ENCODE assay signal across 8 cellular contexts in genomic region chr20:63572788-63573738, GRCh38. TPM values are rescaled to one million over a fixed set of nuclear protein-coding genes. Genes with fewer than 3 reads are reported as not detected.
DNase-seq lines count a peak whose midpoint lies in the region; ATAC-seq and TF ChIP-seq lines count a peak whose summit lies in the region.

No MANE protein-coding gene starts in this region.

- peak overlapping the region; percentile 80 for H3K9ac ChIP-seq in mammary epithelial cell (ENCODE audit: insufficient read depth, low read length)

- H3K4me2 ChIP-seq in mammary epithelial cell (ENCODE audit: insufficient read depth, low read depth, low read length) = peak overlapping the region; percentile 96

- BruUV-seq in mammary epithelial cell (replicated peaks; lab: Mats Ljungman, UMichigan) = TSS peak; percentile 31

- H3K79me2 ChIP-seq in mammary epithelial cell (ENCODE audit: insufficient read depth, low read length) = peaks cover 7% of the 10 kb centered on the region

- H3K27me3 ChIP-seq in AG04450 (ENCODE audit: control insufficient read depth, insufficient read depth, low read length) = no peaks in the 10 kb centered on the region
- no peaks in the 10 kb centered on the region for H3K27me3 ChIP-seq in mammary epithelial cell (ENCODE audit: insufficient read depth, low read length)

- ATAC-seq in mucosa of descending colon (peak; percentile 2), GM18868 (IDR thresholded peaks at IDR 0.05; ENCODE audit: unreplicated experiment) (no peak), omental fat pad (ENCODE audit: low FRiP score) (no peak)

- H3K27ac ChIP-seq in AG04450 (ENCODE audit: low read depth, low read length) (peak overlapping the region; percentile 21), mammary epithelial cell (ENCODE audit: insufficient read depth, low read depth, low read length) (peak overlapping the region; percentile 62)

- H3K9me3 ChIP-seq in AG04450 (ENCODE audit: control insufficient read depth, insufficient read depth, low read length) (no peaks in the 10 kb centered on the region; the same call in 1 of the 2 replicates), mammary epithelial cell (replicated peaks; ENCODE audit: insufficient read depth, low read length) (no peaks in the 10 kb centered on the region), mucosa of descending colon (no peaks in the 10 kb centered on the region)

- no peaks in the 10 kb centered on the region for H4K20me1 ChIP-seq in mammary epithelial cell (ENCODE audit: insufficient read depth, low read length)

- peak overlapping the region; percentile 80 for H2AFZ ChIP-seq in mammary epithelial cell (ENCODE audit: low read depth, low read length)

- WGBS in mammary epithelial cell (ENCODE audit: low coverage, missing lambda C conversion rate) = 96% methylated on average over 23 of the region's 35 CpGs

- CTCF ChIA-PET in AG04450 (lab: Charles Lee) (interaction anchor here (1.9 kb wide), 1 partner anchor 35 kb away, joined by 5 read pairs; the partner anchor contains the start of gene PTK6), mammary epithelial cell (lab: Charles Lee; ENCODE audit: low non-redundant PET) (no interaction called here)

- DNase-seq in AG04450 (ENCODE audit: low read depth, low spot score) (no peak), HT1080 (ENCODE audit: low read depth) (peak; percentile 21), mammary epithelial cell (no peak), mucosa of descending colon (peak in 1 of 3 donors; percentile 32), activated gamma-delta T cell treated with Interleukin-2 at 50 U/mL for 16 hours (no peak), NCI-H1092 (lab: John Stamatoyannopoulos, UW) (no peak), omental fat pad (ENCODE audit: low spot score) (no peak)

- peak; percentile 18 for TF ChIP-seq CTCF in AG04450 (IDR thresholded peaks at IDR 0.05; ENCODE audit: low read depth, low read length)
- no peak for TF ChIP-seq CTCF in mammary epithelial cell (conservative IDR thresholded peaks at IDR 0.05 in 1 of 2, IDR thresholded peaks at IDR 0.05 in 1 of 2; ENCODE audit: extremely low read depth in 1 of 2, insufficient read depth in 1 of 2, low read depth in 1 of 2, low read length in 2 of 2)
- no peak for TF ChIP-seq CTCF in mucosa of descending colon (IDR thresholded peaks at IDR 0.05)
- TF ChIP-seq CTCF in omental fat pad (IDR thresholded peaks at IDR 0.05) = no peak

- in situ Hi-C loops in mammary epithelial cell (cut with MboI; ENCODE audit: low sequenced_read_pairs in 2 of 2) = no loop called here

- intact Hi-C loops in mammary epithelial cell (cut with micrococcal nuclease) = loop anchor here (5.0 kb wide), 1 partner anchor 131 kb away; no protein-coding TSS in a partner anchor
- intact Hi-C loops in mucosa of descending colon (cut with DNase I, micrococcal nuclease) = no loop called here

- H3K4me3 ChIP-seq in AG04450 (ENCODE audit: low read depth, low read length) (peak overlapping the region; percentile 85), mammary epithelial cell (replicated peaks in 1 of 3; ENCODE audit: insufficient read depth in 1 of 3, low read depth in 2 of 3, low read length in 3 of 3) (peak overlapping the region; percentile 82 to 92 (median 89)), mucosa of descending colon (no peak overlapping the region)

- dilution Hi-C loops in mammary epithelial cell (cut with HindIII; ENCODE audit: low sequenced_read_pairs) = no loop called here

- no peaks in the 10 kb centered on the region for H3K36me3 ChIP-seq in mammary epithelial cell (ENCODE audit: insufficient read depth, low read length)
- no peaks in the 10 kb centered on the region for H3K36me3 ChIP-seq in mucosa of descending colon (ENCODE audit: low read depth)

- POLR2A ChIA-PET in AG04450 (lab: Yijun Ruan, JAX) = interaction anchor here (1.4 to 1.6 kb wide), 3 partner anchors 10 to 54 kb away, joined by 5 to 13 read pairs (median 5); partner anchors contain the start of genes GMEB2 and PPDPF

- H3K4me1 ChIP-seq in mammary epithelial cell (ENCODE audit: insufficient read depth, low read length) = peaks cover 13% of the 10 kb centered on the region
- peaks cover 23% of the 10 kb centered on the region for H3K4me1 ChIP-seq in mucosa of descending colon (ENCODE audit: low read depth)

RNA-seq across cellular contexts. Expression of gene HELZ2, which starts 1.0 kb away (rescaled TPM):
- polyA plus RNA-seq in AG04450 (2011; rRNA removed) (4.6 and 7.0 TPM in 2 replicates), mammary epithelial cell (5.0 TPM)
- polyA minus RNA-seq in AG04450 (2011; rRNA and poly(A)+ RNA removed) = 21.1 and 27.3 TPM in 2 replicates
- 10.8 and 11.7 TPM in 2 replicates for total RNA-seq in HT1080 (2014; rRNA removed; shearing (Covaris generic))
- polyA plus RNA-seq in HT1080 (2015; cell fraction: cytosol; rRNA removed) = 6.0 and 7.4 TPM in 2 replicates
- polyA plus RNA-seq in HT1080 (2015; cell fraction: nucleus; rRNA removed) = 39.6 and 41.2 TPM in 2 replicates
- total RNA-seq in mammary epithelial cell (10 to 100 TPM; 19.0 to 27.7 TPM), mucosa of descending colon (10 to 100 TPM; 35.4 to 49.3 (median 36.2) TPM), omental fat pad (10 to 100 TPM; 12.1 to 58.1 (median 31.8) TPM)
- 39.5 TPM for polyA minus RNA-seq in mammary epithelial cell

RNA-seq across cellular contexts. Expression of gene FNDC11, which starts 19.1 kb away (rescaled TPM):
- 0.64 and 0.76 TPM in 2 replicates for polyA plus RNA-seq in AG04450 (2011; rRNA removed)
- polyA minus RNA-seq in AG04450 (2011; rRNA and poly(A)+ RNA removed) = 0.32 and 0.35 TPM in 2 replicates
- not detected in 2 replicates for total RNA-seq in HT1080 (2014; rRNA removed; shearing (Covaris generic))
- polyA plus RNA-seq in HT1080 (2015; cell fraction: cytosol; rRNA removed) = 0.02 and 0.16 TPM in 2 replicates
- polyA plus RNA-seq in HT1080 (2015; cell fraction: nucleus; rRNA removed) = 0.05 and 0.22 TPM in 2 replicates
- total RNA-seq in mammary epithelial cell = under 1 TPM; under 0.01 to 0.45 TPM
- 0.60 TPM for polyA plus RNA-seq in mammary epithelial cell
- polyA minus RNA-seq in mammary epithelial cell = not detected
- total RNA-seq in mucosa of descending colon = under 1 TPM in 2 of 3 donors, not detected in 1; 0.19 to 0.25 TPM
- under 1 TPM in 2 of 4 donors, not detected in 2; 0.19 to 0.38 TPM for total RNA-seq in omental fat pad

RNA-seq across cellular contexts. Expression of gene SRMS, which starts 25.5 kb away (rescaled TPM):
- not detected in 2 replicates for polyA plus RNA-seq in AG04450 (2011; rRNA removed)
- not detected in 2 replicates for polyA minus RNA-seq in AG04450 (2011; rRNA and poly(A)+ RNA removed)
- total RNA-seq in HT1080 (2014; rRNA removed; shearing (Covaris generic)) = not detected in 2 replicates
- not detected in 2 replicates for polyA plus RNA-seq in HT1080 (2015; cell fraction: cytosol; rRNA removed)
- polyA plus RNA-seq in HT1080 (2015; cell fraction: nucleus; rRNA removed) = not detected in 2 replicates
- under 1 TPM in 1 of 2 donors, not detected in 1; under 0.01 TPM for total RNA-seq in mammary epithelial cell
- 0.16 TPM for polyA plus RNA-seq in mammary epithelial cell
- polyA minus RNA-seq in mammary epithelial cell = not detected
- under 1 TPM; 0.25 to 0.52 (median 0.27) TPM for total RNA-seq in mucosa of descending colon
- total RNA-seq in omental fat pad = not detected

RNA-seq across cellular contexts. Expression of gene PTK6, which starts 35.9 kb away (rescaled TPM):
- 0.02 TPM in 1 of 2 replicates, not detected in the other for polyA plus RNA-seq in AG04450 (2011; rRNA removed)
- not detected in 2 replicates for polyA minus RNA-seq in AG04450 (2011; rRNA and poly(A)+ RNA removed)
- total RNA-seq in HT1080 (2014; rRNA removed; shearing (Covaris generic)) = not detected in 2 replicates
- 0.07 TPM in 1 of 2 replicates, not detected in the other for polyA plus RNA-seq in HT1080 (2015; cell fraction: cytosol; rRNA removed)
- polyA plus RNA-seq in HT1080 (2015; cell fraction: nucleus; rRNA removed) = 0.20 TPM in 1 of 2 replicates, not detected in the other
- 1 to 10 TPM in 1 of 2 donors, under 1 TPM in 1; 0.83 to 1.1 TPM for total RNA-seq in mammary epithelial cell
- 0.29 TPM for polyA plus RNA-seq in mammary epithelial cell
- polyA minus RNA-seq in mammary epithelial cell = 0.72 TPM
- 10 to 100 TPM; 39.5 to 91.7 (median 87.1) TPM for total RNA-seq in mucosa of descending colon
- total RNA-seq in omental fat pad = under 1 TPM in 3 of 4 donors, not detected in 1; 0.12 to 0.63 (median 0.28) TPM

RNA-seq across cellular contexts. Expression of gene PPDPF, which starts 52.5 kb away (rescaled TPM):
- polyA plus RNA-seq in AG04450 (2011; rRNA removed) (13.5 and 21.7 TPM in 2 replicates), mammary epithelial cell (62.8 TPM)
- polyA minus RNA-seq in AG04450 (2011; rRNA and poly(A)+ RNA removed) = 16.9 and 24.9 TPM in 2 replicates
- 35.3 and 143 TPM in 2 replicates for total RNA-seq in HT1080 (2014; rRNA removed; shearing (Covaris generic))
- 528 and 606 TPM in 2 replicates for polyA plus RNA-seq in HT1080 (2015; cell fraction: cytosol; rRNA removed)
- polyA plus RNA-seq in HT1080 (2015; cell fraction: nucleus; rRNA removed) = 69.3 and 69.9 TPM in 2 replicates
- total RNA-seq in mammary epithelial cell (100 to 1,000 TPM; 148 to 355 TPM), mucosa of descending colon (100 to 1,000 TPM; 263 to 672 (median 537) TPM), omental fat pad (100 to 1,000 TPM in 1 of 4 donors, 10 to 100 TPM in 3; 22.2 to 108 (median 75.8) TPM)
- 38.1 TPM for polyA minus RNA-seq in mammary epithelial cell
